19 cellular contexts compared by ENCODE assay signal in genomic region chr16:79210629-79211028, GRCh38.
"Had no signal": no experiment of that assay in that cellular context is flagged by ENCODE, and none has a peak within 500 bp of the region (broad histone marks: within the 10 kb centered on the region; RNA-seq: fewer than 3 reads in every experiment).

No MANE protein-coding gene starts in this region.

- DNase-seq: cortex of kidney; dorsolateral prefrontal cortex; effector CD8-positive, alpha-beta T cell; heart right ventricle; hypothalamus; islet precursor cell; mammary epithelial cell; naive thymus-derived CD4-positive, alpha-beta T cell; nephron progenitor cell; right lobe of liver; stimulated activated CD4-positive, alpha-beta T cell treated with anti-CD3 and anti-CD28 coated beads, Interleukin-4, amount 100 ng/mL, for 4 hours; stimulated activated naive CD4-positive, alpha-beta T cell treated with Interleukin-2 at 50 U/mL for 16 hours; tibial artery; upper lobe of left lung; uterus had no signal

- ATAC-seq: esophagus mucosa; heart right ventricle; left lobe of liver; naive thymus-derived CD4-positive, alpha-beta T cell; right lobe of liver had no signal

- H3K27ac Mint-ChIP-seq: naive thymus-derived CD4-positive, alpha-beta T cell; nephron progenitor cell had no signal

- H3K4me3 Mint-ChIP-seq: naive thymus-derived CD4-positive, alpha-beta T cell; nephron progenitor cell had no signal

- H3K27ac ChIP-seq: dorsolateral prefrontal cortex, heart right ventricle, parathyroid adenoma, prostate gland, right lobe of liver, tibial artery, upper lobe of left lung, uterus had no signal

- H3K27me3 Mint-ChIP-seq: naive thymus-derived CD4-positive, alpha-beta T cell had no signal
